10 cellular contexts compared by ENCODE assay signal in genomic region chr11:72111300-72111699, GRCh38. TPM values are rescaled to one million over a fixed set of nuclear protein-coding genes. Genes with fewer than 3 reads are reported as not detected.
DNase-seq lines count a peak whose midpoint lies in the region; ATAC-seq and TF ChIP-seq lines count a peak whose summit lies in the region.
"Had no signal": no experiment of that assay in that cellular context is flagged by ENCODE, and none has a peak within 500 bp of the region (broad histone marks: within the 10 kb centered on the region; RNA-seq: fewer than 3 reads in every experiment).

No MANE protein-coding gene starts in this region.

- in situ Hi-C loops in G401 (cut with HindIII; ENCODE audit: low sequenced_read_pairs), result no loop called here

- peak overlapping the region; percentile 89 for H3K27ac ChIP-seq in CD8-positive, alpha-beta memory T cell (ENCODE audit: low read depth, low read length)
- peak overlapping the region; percentile 92 to 99 (median 96) for H3K27ac ChIP-seq in Peyer's patch

- peaks cover 6% of the 10 kb centered on the region for H3K36me3 ChIP-seq in CD8-positive, alpha-beta memory T cell (ENCODE audit: insufficient read depth, low read length)
- H3K36me3 ChIP-seq in Peyer's patch, result peaks cover 0 to 10% (median 0%) of the 10 kb centered on the region in 3 donors

- TF ChIP-seq CTCF in Peyer's patch (IDR thresholded peaks at IDR 0.05) (no peak), epithelial cell of proximal tubule (conservative IDR thresholded peaks at IDR 0.05; ENCODE audit: low read depth, low read length) (no peak), progenitor cell of endocrine pancreas (IDR thresholded peaks at IDR 0.05; ENCODE audit: unreplicated experiment) (no peak)

- peak overlapping the region; percentile 94 to 99 (median 96) for H3K4me3 Mint-ChIP-seq in CD8-positive, alpha-beta memory T cell
- peak overlapping the region; percentile 99 for H3K4me3 Mint-ChIP-seq in progenitor cell of endocrine pancreas (ENCODE audit: low read depth)

- peaks cover 0 to under 1% of the 10 kb centered on the region in 2 donors for H3K27me3 Mint-ChIP-seq in CD8-positive, alpha-beta memory T cell
- no peaks in the 10 kb centered on the region for H3K27me3 Mint-ChIP-seq in progenitor cell of endocrine pancreas

- CTCF ChIA-PET in CD8-positive, alpha-beta memory T cell (lab: Charles Lee), result interaction anchor here (1.0 to 1.8 kb wide), 3 partner anchors 9 to 86 kb away, joined by 4 read pairs; partner anchors contain the start of gene LAMTOR1

- no peaks in the 10 kb centered on the region for H3K9me3 Mint-ChIP-seq in CD8-positive, alpha-beta memory T cell
- H3K9me3 Mint-ChIP-seq in progenitor cell of endocrine pancreas (ENCODE audit: low read depth), result no peaks in the 10 kb centered on the region

- no peak for ATAC-seq in HG03095 (IDR thresholded peaks at IDR 0.05; ENCODE audit: unreplicated experiment)

- H3K4me3 ChIP-seq in CD8-positive, alpha-beta memory T cell (ENCODE audit: low read length), result peak overlapping the region; percentile 71
- H3K4me3 ChIP-seq in Peyer's patch, result peak overlapping the region in 2 of 4 donors; percentile 70 to 83
- peak overlapping the region; percentile 76 for H3K4me3 ChIP-seq in epithelial cell of proximal tubule (ENCODE audit: low read depth, low read length)

- H3K4me1 Mint-ChIP-seq in CD8-positive, alpha-beta memory T cell, result peaks cover 24 to 25% (median 25%) of the 10 kb centered on the region in 3 donors
- peaks cover 17% of the 10 kb centered on the region for H3K4me1 Mint-ChIP-seq in progenitor cell of endocrine pancreas (ENCODE audit: low read depth)

- POLR2A ChIA-PET in CD8-positive, alpha-beta memory T cell (lab: Charles Lee), result interaction anchor here (2.5 kb wide), 1 partner anchor 71 kb away, joined by 10 read pairs; no protein-coding TSS in a partner anchor

- DNase-seq in CD8-positive, alpha-beta memory T cell, result no peak
- DNase-seq in Peyer's patch (no peak), epithelial cell of proximal tubule (ENCODE audit: low read depth) (no peak), progenitor cell of endocrine pancreas (ENCODE audit: low spot score, unreplicated experiment) (no peak), G401 (ENCODE audit: low spot score) (no peak), mesenteric fat pad (ENCODE audit: low spot score) (no peak), NCI-H774 (lab: John Stamatoyannopoulos, UW) (no peak)
- DNase-seq: NCI-H524 treated with DMSO at 0.1 percent for 48 hours had no signal

- H3K36me3 Mint-ChIP-seq in CD8-positive, alpha-beta memory T cell, result peaks cover 5 to 37% (median 9%) of the 10 kb centered on the region in 3 donors
- peaks cover 5% of the 10 kb centered on the region for H3K36me3 Mint-ChIP-seq in progenitor cell of endocrine pancreas (ENCODE audit: insufficient read depth)

- no peak for TF ChIP-seq POLR2A in Peyer's patch (IDR thresholded peaks at IDR 0.05)

- no peaks in the 10 kb centered on the region for H3K27me3 ChIP-seq in CD8-positive, alpha-beta memory T cell (ENCODE audit: insufficient read depth, low read length, poor library complexity, severe bottlenecking)
- H3K27me3 ChIP-seq in Peyer's patch, result no peaks in the 10 kb centered on the region

- peaks cover 16% of the 10 kb centered on the region for H3K4me1 ChIP-seq in CD8-positive, alpha-beta memory T cell (ENCODE audit: insufficient read depth, low read length)
- H3K4me1 ChIP-seq in Peyer's patch, result peaks cover 0 to 15% (median 3%) of the 10 kb centered on the region in 4 donors

- H3K9me3 ChIP-seq in CD8-positive, alpha-beta memory T cell (ENCODE audit: low read length), result no peaks in the 10 kb centered on the region
- no peaks in the 10 kb centered on the region for H3K9me3 ChIP-seq in Peyer's patch

- H3K27ac Mint-ChIP-seq in CD8-positive, alpha-beta memory T cell, result peak overlapping the region; percentile 96 to 100 (median 98)
- H3K27ac Mint-ChIP-seq in progenitor cell of endocrine pancreas, result peak overlapping the region; percentile 100

RNA-seq across cellular contexts. Expression of gene ANAPC15, which starts 1.2 kb away (rescaled TPM):
- 10 to 100 TPM; 63.3 to 66.2 TPM for total RNA-seq in CD8-positive, alpha-beta memory T cell
- 79.0 TPM for polyA plus RNA-seq in CD8-positive, alpha-beta memory T cell
- total RNA-seq in Peyer's patch (10 to 100 TPM; 24.5 to 56.1 (median 43.0) TPM), epithelial cell of proximal tubule (66.6 and 87.4 TPM in 2 replicates), progenitor cell of endocrine pancreas (56.1 and 61.3 TPM in 2 replicates), mesenteric fat pad (29.1 TPM)
- 19.5 and 28.7 TPM in 2 replicates for total RNA-seq in G401 (2014; rRNA removed; shearing (Covaris generic))

RNA-seq across cellular contexts. Expression of gene TOMT, which starts 5.6 kb away (rescaled TPM):
- not detected for total RNA-seq in CD8-positive, alpha-beta memory T cell
- not detected for polyA plus RNA-seq in CD8-positive, alpha-beta memory T cell
- total RNA-seq in Peyer's patch (not detected), epithelial cell of proximal tubule (not detected in 2 replicates), progenitor cell of endocrine pancreas (not detected in 2 replicates), mesenteric fat pad (not detected)
- not detected in 2 replicates for total RNA-seq in G401 (2014; rRNA removed; shearing (Covaris generic))
- total RNA-seq: glomerular endothelial cell had no signal

RNA-seq across cellular contexts. Expression of gene LAMTOR1, which starts 8.2 kb away (rescaled TPM):
- total RNA-seq in CD8-positive, alpha-beta memory T cell, result 10 to 100 TPM; 77.3 to 79.2 TPM
- polyA plus RNA-seq in CD8-positive, alpha-beta memory T cell, result 82.3 TPM
- total RNA-seq in Peyer's patch (100 to 1,000 TPM in 1 of 4 donors, 10 to 100 TPM in 3; 86.6 to 132 (median 88.1) TPM), epithelial cell of proximal tubule (149 and 156 TPM in 2 replicates), progenitor cell of endocrine pancreas (84.9 and 85.4 TPM in 2 replicates), mesenteric fat pad (117 TPM)
- total RNA-seq in G401 (2014; rRNA removed; shearing (Covaris generic)), result 185 and 194 TPM in 2 replicates

RNA-seq across cellular contexts. Expression of gene FOLR3, which starts 24.2 kb away (rescaled TPM):
- not detected for total RNA-seq in CD8-positive, alpha-beta memory T cell
- polyA plus RNA-seq in CD8-positive, alpha-beta memory T cell, result not detected
- total RNA-seq in Peyer's patch, result not detected
- 0.65 TPM in 1 of 2 replicates, not detected in the other for total RNA-seq in epithelial cell of proximal tubule
- total RNA-seq in progenitor cell of endocrine pancreas, result 0.98 TPM in 1 of 2 replicates, not detected in the other
- not detected in 2 replicates for total RNA-seq in G401 (2014; rRNA removed; shearing (Covaris generic))
- total RNA-seq in mesenteric fat pad, result 18.4 TPM
- total RNA-seq: glomerular endothelial cell had no signal

RNA-seq across cellular contexts. Expression of gene LRRC51, which starts 30.6 kb away (rescaled TPM):
- total RNA-seq in CD8-positive, alpha-beta memory T cell, result 1 to 10 TPM; 8.2 to 8.9 TPM
- 2.6 TPM for polyA plus RNA-seq in CD8-positive, alpha-beta memory T cell
- total RNA-seq in Peyer's patch (1 to 10 TPM; 2.8 to 7.4 (median 6.0) TPM), epithelial cell of proximal tubule (3.7 and 6.7 TPM in 2 replicates), progenitor cell of endocrine pancreas (12.4 and 14.9 TPM in 2 replicates), mesenteric fat pad (7.0 TPM)
- total RNA-seq in G401 (2014; rRNA removed; shearing (Covaris generic)), result 7.1 and 10.8 TPM in 2 replicates
